Comparison of ENCODE assay signal across 1 cellular context in genomic region chr2:96098900-96099590, GRCh38.
TF ChIP-seq lines count a peak whose summit lies in the region.

No MANE protein-coding gene starts in this region.

TF ChIP-seq in HepG2, 621 proteins besides CTCF, POLR2A, EP300 and RAD21:
- no peak for TF ChIP-seq PATZ1 (CRISPR knock-in tag; IDR thresholded peaks at IDR 0.05)
- 0 out of 2 replicates have a peak, but pooled peaks have one; percentile 10 for TF ChIP-seq GABPA (IDR thresholded peaks at IDR 0.05; ENCODE audit: low read depth, low read length)
- TF ChIP-seq GABPA (CRISPR knock-in tag; IDR thresholded peaks at IDR 0.05; ENCODE audit: low read depth): no peak
TF ChIP-seq in HepG2: peak in this region for 1.
